In genomic region chr16:2212362-2213324, GRCh38 we compare ENCODE assay signal across 6 cellular contexts. TPM values are rescaled to one million over a fixed set of nuclear protein-coding genes. Genes with fewer than 3 reads are reported as not detected.
A peak's percentile ranks its signal among the peaks of the same experiment; 100 is the strongest.
DNase-seq lines count a peak whose midpoint lies in the region; ATAC-seq and TF ChIP-seq lines count a peak whose summit lies in the region.

No MANE protein-coding gene starts in this region.

- no peak for DNase-seq in Jurkat, Clone E6-1 (ENCODE audit: low read depth, low spot score)
- DNase-seq in astrocyte of the hippocampus (ENCODE audit: low read depth, low spot score) (peak; percentile 59), osteocyte (ENCODE audit: extremely low spot score, unreplicated experiment) (no peak), HCEC 1CT (no peak), foreskin keratinocyte (no peak)
- DNase-seq in stimulated activated CD4-positive, alpha-beta T cell treated with anti-CD3 and anti-CD28 coated beads, Interleukin-2, amount 100 ng/mL, for 48 hours: no peak

- H3K9me3 Mint-ChIP-seq in osteocyte (ENCODE audit: unreplicated experiment): no peaks in the 10 kb centered on the region

- peak overlapping the region; percentile 60 for H3K4me3 ChIP-seq in Jurkat, Clone E6-1 (ENCODE audit: low read length)

- H3K27ac ChIP-seq in foreskin keratinocyte: no peak overlapping the region

- H3K4me1 ChIP-seq in foreskin keratinocyte: no peaks in the 10 kb centered on the region

- peaks cover 22% of the 10 kb centered on the region for H3K4me1 Mint-ChIP-seq in osteocyte (ENCODE audit: unreplicated experiment)

- H3K36me3 Mint-ChIP-seq in osteocyte (ENCODE audit: unreplicated experiment): peaks cover 5% of the 10 kb centered on the region

- no peaks in the 10 kb centered on the region for H3K27me3 Mint-ChIP-seq in osteocyte (ENCODE audit: unreplicated experiment)

- ATAC-seq in foreskin keratinocyte: no peak

- H3K27me3 ChIP-seq in foreskin keratinocyte: no peaks in the 10 kb centered on the region

- TF ChIP-seq CTCF in osteocyte (IDR thresholded peaks at IDR 0.05) (no peak), foreskin keratinocyte (conservative IDR thresholded peaks at IDR 0.05) (no peak)

- peak overlapping the region; percentile 31 for H3K27ac Mint-ChIP-seq in osteocyte (ENCODE audit: unreplicated experiment)

- peak overlapping the region; percentile 72 for H3K4me3 Mint-ChIP-seq in osteocyte (ENCODE audit: unreplicated experiment)

RNA-seq across cellular contexts. Expression of gene BRICD5, which starts 2.0 kb away (rescaled TPM):
- polyA plus RNA-seq in Jurkat, Clone E6-1 (2012; ENCODE audit: insufficient read depth, insufficient read length): 16.5 TPM
- total RNA-seq in osteocyte (6.6 and 10.1 TPM in 2 replicates), foreskin keratinocyte (3.9 TPM in 2 replicates)
- 4.5 and 5.5 TPM in 2 replicates for polyA plus RNA-seq in foreskin keratinocyte

RNA-seq across cellular contexts. Expression of gene PGP, which starts 2.0 kb away (rescaled TPM):
- 33.2 TPM for polyA plus RNA-seq in Jurkat, Clone E6-1 (2012; ENCODE audit: insufficient read depth, insufficient read length)
- 14.1 and 15.0 TPM in 2 replicates for total RNA-seq in osteocyte
- total RNA-seq in foreskin keratinocyte: 19.7 and 22.9 TPM in 2 replicates
- 27.0 and 27.1 TPM in 2 replicates for polyA plus RNA-seq in foreskin keratinocyte

RNA-seq across cellular contexts. Expression of gene MLST8, which starts 7.4 kb away (rescaled TPM):
- polyA plus RNA-seq in Jurkat, Clone E6-1 (2012; ENCODE audit: insufficient read depth, insufficient read length): 102 TPM
- 57.6 and 60.2 TPM in 2 replicates for total RNA-seq in osteocyte
- total RNA-seq in foreskin keratinocyte: 21.8 and 29.2 TPM in 2 replicates
- 61.0 and 64.1 TPM in 2 replicates for polyA plus RNA-seq in foreskin keratinocyte

RNA-seq across cellular contexts. Expression of gene E4F1, which starts 10.7 kb away (rescaled TPM):
- 27.3 TPM for polyA plus RNA-seq in Jurkat, Clone E6-1 (2012; ENCODE audit: insufficient read depth, insufficient read length)
- total RNA-seq in osteocyte: 24.3 and 26.9 TPM in 2 replicates
- 21.2 and 21.7 TPM in 2 replicates for total RNA-seq in foreskin keratinocyte
- 18.7 and 19.3 TPM in 2 replicates for polyA plus RNA-seq in foreskin keratinocyte

RNA-seq across cellular contexts. Expression of gene CASKIN1, which starts 16.2 kb away (rescaled TPM):
- 3.2 TPM for polyA plus RNA-seq in Jurkat, Clone E6-1 (2012; ENCODE audit: insufficient read depth, insufficient read length)
- total RNA-seq in osteocyte: 2.4 and 3.7 TPM in 2 replicates
- total RNA-seq in foreskin keratinocyte: 0.03 and 0.04 TPM in 2 replicates
- 0.06 and 0.08 TPM in 2 replicates for polyA plus RNA-seq in foreskin keratinocyte
